ENCODE assay signal across 25 cellular contexts in genomic region chr5:51829226-51829625, GRCh38.
DNase-seq lines count a peak whose midpoint lies in the region; ATAC-seq, FAIRE-seq and TF ChIP-seq lines count a peak whose summit lies in the region.
"Had no signal": no experiment of that assay in that cellular context is flagged by ENCODE, and none has a peak within 500 bp of the region (broad histone marks: within the 10 kb centered on the region; RNA-seq: fewer than 3 reads in every experiment).

No MANE protein-coding gene starts in this region.

- H4K91ac ChIP-seq in trophoblast cell (ENCODE audit: low read depth, low read length): no peak overlapping the region

- no peak overlapping the region for H2BK5ac ChIP-seq in trophoblast cell (ENCODE audit: low read depth, low read length, poor library complexity)
- H2BK5ac ChIP-seq in mesendoderm (ENCODE audit: low read length): no peak overlapping the region

- POLR2A ChIA-PET in PC-9 (lab: Charles Lee; ENCODE audit: unreplicated experiment) (no interaction called here), endothelial cell of umbilical vein (lab: Charles Lee) (no interaction called here)

- CTCF ChIA-PET in PC-9 (lab: Charles Lee): no interaction called here
- CTCF ChIA-PET in endothelial cell of umbilical vein (lab: Charles Lee): interaction anchor here (0.7 to 1.7 kb wide), 5 partner anchors 7 to 447 kb away, joined by 3 to 6 read pairs (median 4); partner anchors contain the start of gene ISL1

- no peaks in the 10 kb centered on the region for H3K27me3 ChIP-seq in PC-9 (ENCODE audit: insufficient read depth, low read depth)
- H3K27me3 ChIP-seq in endothelial cell of umbilical vein (ENCODE audit: control insufficient read depth in 2 of 2, insufficient read depth in 2 of 2, low read length in 2 of 2): no peaks in the 10 kb centered on the region
- H3K27me3 ChIP-seq in trophoblast cell (ENCODE audit: insufficient read depth, low read length): no peaks in the 10 kb centered on the region
- H3K27me3 ChIP-seq in stomach: no peaks in the 10 kb centered on the region
- H3K27me3 ChIP-seq in mesendoderm (ENCODE audit: insufficient read depth, low read length, poor library complexity): no peaks in the 10 kb centered on the region
- H3K27me3 ChIP-seq: uterus had no signal

- H3K14ac ChIP-seq in trophoblast cell (ENCODE audit: low read length): no peak overlapping the region

- H3K27ac ChIP-seq in PC-9 (peak overlapping the region; percentile 74), endothelial cell of umbilical vein (ENCODE audit: insufficient read depth, low read depth, low read length) (no peak overlapping the region), trophoblast cell (ENCODE audit: low read depth, low read length) (no peak overlapping the region), stomach (no peak overlapping the region), mesendoderm (ENCODE audit: low read depth, low read length) (no peak overlapping the region)
- H3K27ac ChIP-seq: C4-2B, skin epidermis, uterus, VCaP had no signal

- H2AFZ ChIP-seq in PC-9 (no peak overlapping the region; the same call in 1 of the 2 replicates), endothelial cell of umbilical vein (ENCODE audit: low read depth, low read length) (no peak overlapping the region), trophoblast cell (ENCODE audit: insufficient read depth, low read length, poor library complexity) (no peak overlapping the region)
- H2AFZ ChIP-seq: GM23338 had no signal

- H3K4me2 ChIP-seq in PC-9 (peak overlapping the region; percentile 62), endothelial cell of umbilical vein (ENCODE audit: insufficient read depth, low read length) (no peak overlapping the region), trophoblast cell (ENCODE audit: low read length) (no peak overlapping the region), mesendoderm (ENCODE audit: low read length) (no peak overlapping the region)
- H3K4me2 ChIP-seq: GM23338 had no signal

- H3K9me3 ChIP-seq in PC-9 (ENCODE audit: insufficient read depth, low read depth): peaks cover 6% of the 10 kb centered on the region; the same call in 1 of the 2 replicates
- H3K9me3 ChIP-seq in endothelial cell of umbilical vein (replicated peaks; ENCODE audit: control insufficient read depth, insufficient read depth, low read length): no peaks in the 10 kb centered on the region
- H3K9me3 ChIP-seq in trophoblast cell (ENCODE audit: insufficient read depth, low read depth, low read length): no peaks in the 10 kb centered on the region
- no peaks in the 10 kb centered on the region for H3K9me3 ChIP-seq in stomach
- H3K9me3 ChIP-seq: uterus had no signal

- FAIRE-seq in endothelial cell of umbilical vein (lab: Jason Lieb, UNC): no peak

- H3K23ac ChIP-seq in trophoblast cell (ENCODE audit: low read length): no peak overlapping the region
- H3K23ac ChIP-seq in mesendoderm (ENCODE audit: low read length): no peak overlapping the region

- peaks cover 3% of the 10 kb centered on the region; the same call in 1 of the 2 replicates for H3K9me2 ChIP-seq in PC-9 (ENCODE audit: insufficient read depth)

- H2BK12ac ChIP-seq in trophoblast cell (ENCODE audit: low read length): no peak overlapping the region

- ATAC-seq in HG02981 (IDR thresholded peaks at IDR 0.05; ENCODE audit: unreplicated experiment): no peak
- ATAC-seq: activated T-cell treated with anti-CD3 and anti-CD28 coated beads, Interleukin-2, amount 50 U/mL, for 72 hours; GM23338; left colon; naive thymus-derived CD4-positive, alpha-beta T cell; Panc1 had no signal

- no peak overlapping the region for H3K4me3 ChIP-seq in PC-9
- H3K4me3 ChIP-seq in endothelial cell of umbilical vein (replicated peaks in 1 of 3; ENCODE audit: insufficient read depth in 1 of 3, low read depth in 1 of 3, low read length in 3 of 3): no peak overlapping the region
- H3K4me3 ChIP-seq in trophoblast cell (ENCODE audit: low read depth, low read length): no peak overlapping the region
- H3K4me3 ChIP-seq in lower leg skin (ENCODE audit: low read depth, poor library complexity, severe bottlenecking): no peak overlapping the region
- H3K4me3 ChIP-seq in stomach: no peak overlapping the region
- no peak overlapping the region for H3K4me3 ChIP-seq in mesendoderm (ENCODE audit: low read length)
- H3K4me3 ChIP-seq: GM23338, skin epidermis, uterus had no signal

- H3K4ac ChIP-seq in trophoblast cell (ENCODE audit: low read depth, low read length) (no peak overlapping the region), mesendoderm (ENCODE audit: low read depth, low read length) (no peak overlapping the region)

- H4K8ac ChIP-seq in trophoblast cell (ENCODE audit: low read depth, low read length) (no peak overlapping the region), mesendoderm (ENCODE audit: low read depth, low read length) (no peak overlapping the region)

- TF ChIP-seq CTCF in PC-9 (conservative IDR thresholded peaks at IDR 0.05) (no peak), endothelial cell of umbilical vein (IDR thresholded peaks at IDR 0.05; ENCODE audit: extremely low read depth in 1 of 2, insufficient read depth in 1 of 2, low read depth in 1 of 2, low read length in 2 of 2) (no peak), lower leg skin (IDR thresholded peaks at IDR 0.05) (no peak), stomach (IDR thresholded peaks at IDR 0.05) (no peak)

- H4K20me1 ChIP-seq in PC-9 (ENCODE audit: insufficient read depth): no peaks in the 10 kb centered on the region
- no peaks in the 10 kb centered on the region for H4K20me1 ChIP-seq in endothelial cell of umbilical vein (replicated peaks; ENCODE audit: control insufficient read depth, extremely low read depth, insufficient read depth, low read length)

- H2BK120ac ChIP-seq in trophoblast cell (ENCODE audit: insufficient read depth, low read length, poor library complexity): no peak overlapping the region
- no peak overlapping the region for H2BK120ac ChIP-seq in mesendoderm (ENCODE audit: low read depth, low read length)

- no peaks in the 10 kb centered on the region for H3K9me1 ChIP-seq in endothelial cell of umbilical vein (replicated peaks; ENCODE audit: control insufficient read depth, extremely low read depth, insufficient read depth, low read length)

- TF ChIP-seq EP300 in stomach (IDR thresholded peaks at IDR 0.05): no peak

- intact Hi-C loops in PC-9 (cut with micrococcal nuclease; ENCODE audit: unreplicated experiment): loop anchor here (10.0 kb wide), 2 partner anchors 174 to 434 kb away; no protein-coding TSS in a partner anchor
- intact Hi-C loops in endothelial cell of umbilical vein (cut with micrococcal nuclease): loop anchor here (2.0 kb wide), 1 partner anchor 18 kb away; no protein-coding TSS in a partner anchor
- intact Hi-C loops in lower leg skin (cut with DNase I; ENCODE audit: low total_unique reads): no loop called here
- intact Hi-C loops in stomach (cut with DNase I; ENCODE audit: low total_unique reads): no loop called here

- H3K9ac ChIP-seq in endothelial cell of umbilical vein (replicated peaks; ENCODE audit: extremely low read depth, insufficient read depth, low read length): no peak overlapping the region
- H3K9ac ChIP-seq in trophoblast cell (ENCODE audit: low read length): no peak overlapping the region
- no peak overlapping the region for H3K9ac ChIP-seq in mesendoderm (ENCODE audit: low read length)

- no peak overlapping the region for H4K12ac ChIP-seq in trophoblast cell (ENCODE audit: low read depth, low read length)

- peaks cover 24% of the 10 kb centered on the region for H3K4me1 ChIP-seq in PC-9 (replicated peaks; ENCODE audit: insufficient read depth)
- H3K4me1 ChIP-seq in endothelial cell of umbilical vein (ENCODE audit: control insufficient read depth, extremely low read depth, insufficient read depth, low read length): peaks cover 15% of the 10 kb centered on the region
- no peaks in the 10 kb centered on the region for H3K4me1 ChIP-seq in trophoblast cell (ENCODE audit: control insufficient read depth in 1 of 2, insufficient read depth in 2 of 2, low read length in 2 of 2)
- H3K4me1 ChIP-seq in stomach: no peaks in the 10 kb centered on the region
- H3K4me1 ChIP-seq in mesendoderm (ENCODE audit: control insufficient read depth, low read depth, low read length): no peaks in the 10 kb centered on the region
- H3K4me1 ChIP-seq: uterus had no signal

- peaks cover 13% of the 10 kb centered on the region for H3F3A ChIP-seq in PC-9 (ENCODE audit: insufficient read depth, low read depth)

- BruUV-seq in PC-9 (replicated peaks; lab: Mats Ljungman, UMichigan) (no TSS peak), endothelial cell of umbilical vein (replicated peaks; lab: Mats Ljungman, UMichigan) (no TSS peak)

- H2AK5ac ChIP-seq in trophoblast cell (ENCODE audit: low read length) (no peak overlapping the region), mesendoderm (ENCODE audit: low read length) (no peak overlapping the region)

- no CpG with 5 or more reads among the region's 2 CpGs for WGBS in trophoblast cell (ENCODE audit: extremely low coverage, insufficient coverage, insufficient read length)
- whole genome bisulfite sequencing in lower leg skin, 2 donors: 38 to 48% methylated on average over 2 of the region's 2 CpGs
- 32 to 59% (median 44%) methylated on average over 2 of the region's 2 CpGs for WGBS in stomach, 5 donors
- WGBS in mesendoderm (ENCODE audit: extremely low coverage, insufficient coverage, low lambda C conversion rate): no CpG with 5 or more reads among the region's 2 CpGs

- H3K79me2 ChIP-seq in PC-9 (ENCODE audit: low read depth): no peaks in the 10 kb centered on the region
- H3K79me2 ChIP-seq in endothelial cell of umbilical vein (ENCODE audit: control insufficient read depth, insufficient read depth, low read length): no peaks in the 10 kb centered on the region
- no peaks in the 10 kb centered on the region for H3K79me2 ChIP-seq in trophoblast cell (ENCODE audit: control insufficient read depth, insufficient read depth, low read length, poor library complexity)
- no peaks in the 10 kb centered on the region for H3K79me2 ChIP-seq in mesendoderm (ENCODE audit: control insufficient read depth, insufficient read depth, low read length)

- no peaks in the 10 kb centered on the region for H3K79me1 ChIP-seq in trophoblast cell (ENCODE audit: low read length)
- no peaks in the 10 kb centered on the region for H3K79me1 ChIP-seq in mesendoderm (ENCODE audit: low read length)

- no peak overlapping the region for H3K56ac ChIP-seq in mesendoderm (ENCODE audit: low read length)

- peak; percentile 44 for DNase-seq in ELR (ENCODE audit: low read depth)
- peak; percentile 45 to 89 for DNase-seq in PC-9
- no peak for DNase-seq in endothelial cell of umbilical vein (ENCODE audit: low read depth, low spot score)
- peak; percentile 56 to 81 for DNase-seq in trophoblast cell
- no peak for DNase-seq in lower leg skin (ENCODE audit: low spot score in 2 of 2)
- no peak for DNase-seq in stomach
- no peak for DNase-seq in mesendoderm
- DNase-seq: activated CD4-positive, alpha-beta T cell treated with anti-CD3 and anti-CD28 coated beads, Interleukin-2, amount 10 ng/mL, durations not matched to agents 7 days and 5 days; activated naive CD4-positive, alpha-beta T cell treated with anti-CD3 and anti-CD28 coated beads for 36 hours; activated T-cell treated with anti-CD3 and anti-CD28 coated beads, Interleukin-2, amount 50 U/mL, for 72 hours; caudate nucleus; GDM1; glutamatergic neuron; left colon; naive thymus-derived CD4-positive, alpha-beta T cell; NCI-H146; NCI-H524; stimulated activated CD4-positive, alpha-beta T cell treated with anti-CD3 and anti-CD28 coated beads, Interleukin-1b, Interleukin-23, amount 100 ng/mL, for 48 hours; uterus had no signal

- no peak overlapping the region for H4K5ac ChIP-seq in mesendoderm (ENCODE audit: low read length)

- dilution Hi-C loops in endothelial cell of umbilical vein (cut with MboI; ENCODE audit: extremely low pct_ligation_motif_present, low sequenced_read_pairs): no loop called here

- H3K36me3 ChIP-seq in PC-9 (ENCODE audit: low read depth): no peaks in the 10 kb centered on the region
- H3K36me3 ChIP-seq in endothelial cell of umbilical vein (ENCODE audit: control insufficient read depth in 2 of 2, extremely low read depth in 1 of 2, insufficient read depth in 2 of 2, low read length in 2 of 2): no peaks in the 10 kb centered on the region
- no peaks in the 10 kb centered on the region for H3K36me3 ChIP-seq in trophoblast cell (ENCODE audit: control insufficient read depth in 1 of 2, insufficient read depth in 2 of 2, low read length in 2 of 2)
- no peaks in the 10 kb centered on the region for H3K36me3 ChIP-seq in stomach
- no peaks in the 10 kb centered on the region for H3K36me3 ChIP-seq in mesendoderm (ENCODE audit: control insufficient read depth, insufficient read depth, low read length)
- H3K36me3 ChIP-seq: uterus had no signal

- H3K18ac ChIP-seq in trophoblast cell (ENCODE audit: low read length) (no peak overlapping the region), mesendoderm (ENCODE audit: low read length) (no peak overlapping the region)

- no peak overlapping the region for H2BK15ac ChIP-seq in mesendoderm (replicated peaks; ENCODE audit: low read depth)

- TF ChIP-seq POLR2A in endothelial cell of umbilical vein (IDR thresholded peaks at IDR 0.05; ENCODE audit: low read depth, low read length) (no peak), lower leg skin (IDR thresholded peaks at IDR 0.05) (no peak), stomach (IDR thresholded peaks at IDR 0.05) (no peak)

Comparison
In these comparisons a context has a peak if more than half of its experiments do, and no peak if none do; other contexts are left out.
1. DNase-seq: peak in ELR (single experiment), PC-9 (2 of 2) and trophoblast cell (2 of 2); none in endothelial cell of umbilical vein (single experiment), lower leg skin (0 of 2), stomach (single experiment) and mesendoderm (single experiment).
2. intact Hi-C loops: an anchor here in PC-9 (10.0 kb wide) and endothelial cell of umbilical vein (2.0 kb wide); none called in lower leg skin and stomach.